Comparison of ENCODE assay signal across 1 cellular context in the genomic region with DNA sequence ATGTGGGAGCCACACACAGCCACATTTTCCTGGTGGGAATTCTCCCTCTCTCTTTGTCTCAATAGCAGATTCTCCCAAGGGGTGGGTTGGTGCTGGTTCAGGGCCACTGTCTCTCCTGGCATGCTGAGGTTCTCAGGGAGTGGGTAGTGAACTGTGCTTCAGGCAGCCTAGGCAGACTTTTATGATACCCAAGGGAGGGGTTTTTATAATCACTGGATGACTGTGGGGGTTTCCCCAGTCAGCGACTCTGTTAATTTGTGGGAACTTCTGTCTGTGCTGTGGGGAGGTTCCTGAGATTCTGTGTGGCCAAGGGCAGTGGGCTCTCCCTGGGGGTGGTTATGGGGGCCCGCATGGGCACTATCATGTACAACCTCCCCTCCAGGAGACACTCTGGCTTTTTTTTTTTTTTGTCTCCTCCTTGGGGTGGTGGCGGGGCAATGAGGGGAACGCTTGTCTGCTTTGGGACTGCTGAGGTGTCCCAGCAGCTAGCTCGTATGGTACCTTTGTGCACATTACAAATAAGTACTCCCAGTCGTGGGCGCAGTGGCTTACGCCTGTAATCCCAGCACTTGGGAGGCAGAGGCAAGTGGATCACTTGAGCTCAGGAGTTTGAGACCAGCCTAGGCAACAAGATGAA.
TF ChIP-seq lines count a peak whose summit lies in the region.

No MANE protein-coding gene starts in this region.

TF ChIP-seq in GM12878, 131 proteins besides CTCF, POLR2A, EP300 and RAD21 (continued from another document):
- TF ChIP-seq, protein P1, sequence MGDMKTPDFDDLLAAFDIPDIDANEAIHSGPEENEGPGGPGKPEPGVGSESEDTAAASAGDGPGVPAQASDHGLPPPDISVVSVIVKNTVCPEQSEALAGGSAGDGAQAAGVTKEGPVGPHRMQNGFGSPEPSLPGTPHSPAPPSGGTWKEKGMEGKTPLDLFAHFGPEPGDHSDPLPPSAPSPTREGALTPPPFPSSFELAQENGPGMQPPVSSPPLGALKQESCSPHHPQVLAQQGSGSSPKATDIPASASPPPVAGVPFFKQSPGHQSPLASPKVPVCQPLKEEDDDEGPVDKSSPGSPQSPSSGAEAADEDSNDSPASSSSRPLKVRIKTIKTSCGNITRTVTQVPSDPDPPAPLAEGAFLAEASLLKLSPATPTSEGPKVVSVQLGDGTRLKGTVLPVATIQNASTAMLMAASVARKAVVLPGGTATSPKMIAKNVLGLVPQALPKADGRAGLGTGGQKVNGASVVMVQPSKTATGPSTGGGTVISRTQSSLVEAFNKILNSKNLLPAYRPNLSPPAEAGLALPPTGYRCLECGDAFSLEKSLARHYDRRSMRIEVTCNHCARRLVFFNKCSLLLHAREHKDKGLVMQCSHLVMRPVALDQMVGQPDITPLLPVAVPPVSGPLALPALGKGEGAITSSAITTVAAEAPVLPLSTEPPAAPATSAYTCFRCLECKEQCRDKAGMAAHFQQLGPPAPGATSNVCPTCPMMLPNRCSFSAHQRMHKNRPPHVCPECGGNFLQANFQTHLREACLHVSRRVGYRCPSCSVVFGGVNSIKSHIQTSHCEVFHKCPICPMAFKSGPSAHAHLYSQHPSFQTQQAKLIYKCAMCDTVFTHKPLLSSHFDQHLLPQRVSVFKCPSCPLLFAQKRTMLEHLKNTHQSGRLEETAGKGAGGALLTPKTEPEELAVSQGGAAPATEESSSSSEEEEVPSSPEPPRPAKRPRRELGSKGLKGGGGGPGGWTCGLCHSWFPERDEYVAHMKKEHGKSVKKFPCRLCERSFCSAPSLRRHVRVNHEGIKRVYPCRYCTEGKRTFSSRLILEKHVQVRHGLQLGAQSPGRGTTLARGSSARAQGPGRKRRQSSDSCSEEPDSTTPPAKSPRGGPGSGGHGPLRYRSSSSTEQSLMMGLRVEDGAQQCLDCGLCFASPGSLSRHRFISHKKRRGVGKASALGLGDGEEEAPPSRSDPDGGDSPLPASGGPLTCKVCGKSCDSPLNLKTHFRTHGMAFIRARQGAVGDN (IDR thresholded peaks at IDR 0.05) = no peak
- TF ChIP-seq, protein P2, sequence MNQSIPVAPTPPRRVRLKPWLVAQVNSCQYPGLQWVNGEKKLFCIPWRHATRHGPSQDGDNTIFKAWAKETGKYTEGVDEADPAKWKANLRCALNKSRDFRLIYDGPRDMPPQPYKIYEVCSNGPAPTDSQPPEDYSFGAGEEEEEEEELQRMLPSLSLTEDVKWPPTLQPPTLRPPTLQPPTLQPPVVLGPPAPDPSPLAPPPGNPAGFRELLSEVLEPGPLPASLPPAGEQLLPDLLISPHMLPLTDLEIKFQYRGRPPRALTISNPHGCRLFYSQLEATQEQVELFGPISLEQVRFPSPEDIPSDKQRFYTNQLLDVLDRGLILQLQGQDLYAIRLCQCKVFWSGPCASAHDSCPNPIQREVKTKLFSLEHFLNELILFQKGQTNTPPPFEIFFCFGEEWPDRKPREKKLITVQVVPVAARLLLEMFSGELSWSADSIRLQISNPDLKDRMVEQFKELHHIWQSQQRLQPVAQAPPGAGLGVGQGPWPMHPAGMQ (IDR thresholded peaks at IDR 0.05; ENCODE audit: borderline replicate concordance) = no peak
- TF ChIP-seq NR2F1 (conservative IDR thresholded peaks at IDR 0.05) = no peak
- no peak for TF ChIP-seq PAX5 (IDR thresholded peaks at IDR 0.05; ENCODE audit: borderline replicate concordance, low read depth, low read length)
- TF ChIP-seq, protein P3, sequence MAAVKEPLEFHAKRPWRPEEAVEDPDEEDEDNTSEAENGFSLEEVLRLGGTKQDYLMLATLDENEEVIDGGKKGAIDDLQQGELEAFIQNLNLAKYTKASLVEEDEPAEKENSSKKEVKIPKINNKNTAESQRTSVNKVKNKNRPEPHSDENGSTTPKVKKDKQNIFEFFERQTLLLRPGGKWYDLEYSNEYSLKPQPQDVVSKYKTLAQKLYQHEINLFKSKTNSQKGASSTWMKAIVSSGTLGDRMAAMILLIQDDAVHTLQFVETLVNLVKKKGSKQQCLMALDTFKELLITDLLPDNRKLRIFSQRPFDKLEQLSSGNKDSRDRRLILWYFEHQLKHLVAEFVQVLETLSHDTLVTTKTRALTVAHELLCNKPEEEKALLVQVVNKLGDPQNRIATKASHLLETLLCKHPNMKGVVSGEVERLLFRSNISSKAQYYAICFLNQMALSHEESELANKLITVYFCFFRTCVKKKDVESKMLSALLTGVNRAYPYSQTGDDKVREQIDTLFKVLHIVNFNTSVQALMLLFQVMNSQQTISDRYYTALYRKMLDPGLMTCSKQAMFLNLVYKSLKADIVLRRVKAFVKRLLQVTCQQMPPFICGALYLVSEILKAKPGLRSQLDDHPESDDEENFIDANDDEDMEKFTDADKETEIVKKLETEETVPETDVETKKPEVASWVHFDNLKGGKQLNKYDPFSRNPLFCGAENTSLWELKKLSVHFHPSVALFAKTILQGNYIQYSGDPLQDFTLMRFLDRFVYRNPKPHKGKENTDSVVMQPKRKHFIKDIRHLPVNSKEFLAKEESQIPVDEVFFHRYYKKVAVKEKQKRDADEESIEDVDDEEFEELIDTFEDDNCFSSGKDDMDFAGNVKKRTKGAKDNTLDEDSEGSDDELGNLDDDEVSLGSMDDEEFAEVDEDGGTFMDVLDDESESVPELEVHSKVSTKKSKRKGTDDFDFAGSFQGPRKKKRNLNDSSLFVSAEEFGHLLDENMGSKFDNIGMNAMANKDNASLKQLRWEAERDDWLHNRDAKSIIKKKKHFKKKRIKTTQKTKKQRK (IDR thresholded peaks at IDR 0.05; ENCODE audit: low read depth, low read length) = no peak
- TF ChIP-seq WRNIP1 (IDR thresholded peaks at IDR 0.05; ENCODE audit: borderline replicate concordance, low read depth, low read length) = no peak
- no peak for TF ChIP-seq SMAD5 (IDR thresholded peaks at IDR 0.05; ENCODE audit: low read depth)
- no peak; the same call in 1 of the 2 replicates for TF ChIP-seq NBN (IDR thresholded peaks at IDR 0.05)
- TF ChIP-seq SUPT20H (IDR thresholded peaks at IDR 0.05; ENCODE audit: borderline replicate concordance, control insufficient read depth, low read depth, low read length) = no peak
- TF ChIP-seq CHD4 (IDR thresholded peaks at IDR 0.05) = no peak
- TF ChIP-seq ZNF384 (IDR thresholded peaks at IDR 0.05; ENCODE audit: borderline replicate concordance, low read depth, low read length) = no peak
- TF ChIP-seq IRF4 (IDR thresholded peaks at IDR 0.05; ENCODE audit: low read depth, low read length) = no peak
- TF ChIP-seq, protein P4, sequence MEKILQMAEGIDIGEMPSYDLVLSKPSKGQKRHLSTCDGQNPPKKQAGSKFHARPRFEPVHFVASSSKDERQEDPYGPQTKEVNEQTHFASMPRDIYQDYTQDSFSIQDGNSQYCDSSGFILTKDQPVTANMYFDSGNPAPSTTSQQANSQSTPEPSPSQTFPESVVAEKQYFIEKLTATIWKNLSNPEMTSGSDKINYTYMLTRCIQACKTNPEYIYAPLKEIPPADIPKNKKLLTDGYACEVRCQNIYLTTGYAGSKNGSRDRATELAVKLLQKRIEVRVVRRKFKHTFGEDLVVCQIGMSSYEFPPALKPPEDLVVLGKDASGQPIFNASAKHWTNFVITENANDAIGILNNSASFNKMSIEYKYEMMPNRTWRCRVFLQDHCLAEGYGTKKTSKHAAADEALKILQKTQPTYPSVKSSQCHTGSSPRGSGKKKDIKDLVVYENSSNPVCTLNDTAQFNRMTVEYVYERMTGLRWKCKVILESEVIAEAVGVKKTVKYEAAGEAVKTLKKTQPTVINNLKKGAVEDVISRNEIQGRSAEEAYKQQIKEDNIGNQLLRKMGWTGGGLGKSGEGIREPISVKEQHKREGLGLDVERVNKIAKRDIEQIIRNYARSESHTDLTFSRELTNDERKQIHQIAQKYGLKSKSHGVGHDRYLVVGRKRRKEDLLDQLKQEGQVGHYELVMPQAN (conservative IDR thresholded peaks at IDR 0.05) = no peak
- TF ChIP-seq, protein P5, sequence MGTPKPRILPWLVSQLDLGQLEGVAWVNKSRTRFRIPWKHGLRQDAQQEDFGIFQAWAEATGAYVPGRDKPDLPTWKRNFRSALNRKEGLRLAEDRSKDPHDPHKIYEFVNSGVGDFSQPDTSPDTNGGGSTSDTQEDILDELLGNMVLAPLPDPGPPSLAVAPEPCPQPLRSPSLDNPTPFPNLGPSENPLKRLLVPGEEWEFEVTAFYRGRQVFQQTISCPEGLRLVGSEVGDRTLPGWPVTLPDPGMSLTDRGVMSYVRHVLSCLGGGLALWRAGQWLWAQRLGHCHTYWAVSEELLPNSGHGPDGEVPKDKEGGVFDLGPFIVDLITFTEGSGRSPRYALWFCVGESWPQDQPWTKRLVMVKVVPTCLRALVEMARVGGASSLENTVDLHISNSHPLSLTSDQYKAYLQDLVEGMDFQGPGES (IDR thresholded peaks at IDR 0.05) = no peak
- TF ChIP-seq ZZZ3 (IDR thresholded peaks at IDR 0.05; ENCODE audit: control insufficient read depth, insufficient read length, low read depth) = no peak
- no peak for TF ChIP-seq STAT3 (IDR thresholded peaks at IDR 0.05; ENCODE audit: low read depth, low read length)
- no peak for TF ChIP-seq NRF1 (conservative IDR thresholded peaks at IDR 0.05; ENCODE audit: low read depth, low read length)
